ENCODE assay signal across 9 cellular contexts in genomic region chr2:219553168-219553417, GRCh38. TPM values are rescaled to one million over a fixed set of nuclear protein-coding genes. Genes with fewer than 3 reads are reported as not detected.
DNase-seq lines count a peak whose midpoint lies in the region; ATAC-seq and TF ChIP-seq lines count a peak whose summit lies in the region.
"Had no signal": no experiment of that assay in that cellular context is flagged by ENCODE, and none has a peak within 500 bp of the region (broad histone marks: within the 10 kb centered on the region; RNA-seq: fewer than 3 reads in every experiment).

No MANE protein-coding gene starts in this region.

- H3K27ac ChIP-seq in HCT116 (ENCODE audit: low read depth, low read length): no peak overlapping the region
- H3K27ac ChIP-seq in layer of hippocampus (ENCODE audit: low read depth, low read length): peak overlapping the region; percentile 31
- H3K27ac ChIP-seq in Karpas-422 (ENCODE audit: low read length): no peak overlapping the region

- no peak for TF ChIP-seq CTCF in HCT116 (IDR thresholded peaks at IDR 0.05 in 2 of 3, conservative IDR thresholded peaks at IDR 0.05 in 1 of 3; ENCODE audit: borderline replicate concordance in 1 of 3, insufficient read depth in 1 of 3, low read depth in 2 of 3, low read length in 2 of 3)

- TF ChIP-seq POLR2A in HCT116 (IDR thresholded peaks at IDR 0.05; ENCODE audit: borderline replicate concordance, extremely low read depth, insufficient read depth, insufficient read length): no peak

- H3K9ac ChIP-seq in HCT116 (ENCODE audit: low read length): no peak overlapping the region
- no peak overlapping the region for H3K9ac ChIP-seq in Karpas-422 (ENCODE audit: low read length)

- no TSS peak for BruUV-seq in HCT116 (replicated peaks; lab: Mats Ljungman, UMichigan)

- no peaks in the 10 kb centered on the region for H3K9me2 ChIP-seq in HCT116 (ENCODE audit: insufficient read depth)
- H3K9me2 ChIP-seq in Karpas-422 (replicated peaks; ENCODE audit: insufficient read depth, low read length): no peaks in the 10 kb centered on the region

- peak overlapping the region; percentile 75 for H3K4me3 Mint-ChIP-seq in activated T-helper 17 cell treated with anti-CD3 and anti-CD28 coated beads, Interleukin-2, amount 50 U/mL, for 72 hours
- peak overlapping the region; percentile 81 for H3K4me3 Mint-ChIP-seq in stimulated activated effector memory CD8-positive, alpha-beta T cell treated with anti-CD3 and anti-CD28 coated beads, Interleukin-12 subunit alpha, Interleukin-12 subunit beta, amount 100 ng/mL, for 72 hours

- peak overlapping the region; percentile 95; the same call in 1 of the 2 replicates for H3K4me2 ChIP-seq in HCT116 (ENCODE audit: low read length)
- H3K4me2 ChIP-seq in Karpas-422 (ENCODE audit: low read depth, low read length, poor library complexity, severe bottlenecking): no peak overlapping the region

- RAD21 ChIA-PET in HCT116 (lab: Charles Lee; ENCODE audit: low non-redundant PET in 1 of 2, low total read pairs in 2 of 2, uncharacterized antibody in 2 of 2, unreplicated experiment in 2 of 2): no interaction called here

- no peaks in the 10 kb centered on the region for H3K9me3 Mint-ChIP-seq in activated T-helper 17 cell treated with anti-CD3 and anti-CD28 coated beads, Interleukin-2, amount 50 U/mL, for 72 hours
- H3K9me3 Mint-ChIP-seq in stimulated activated effector memory CD8-positive, alpha-beta T cell treated with anti-CD3 and anti-CD28 coated beads, Interleukin-12 subunit alpha, Interleukin-12 subunit beta, amount 100 ng/mL, for 72 hours: no peaks in the 10 kb centered on the region

- no peaks in the 10 kb centered on the region for H3K36me3 Mint-ChIP-seq in activated T-helper 17 cell treated with anti-CD3 and anti-CD28 coated beads, Interleukin-2, amount 50 U/mL, for 72 hours (ENCODE audit: low read depth)
- H3K36me3 Mint-ChIP-seq in stimulated activated effector memory CD8-positive, alpha-beta T cell treated with anti-CD3 and anti-CD28 coated beads, Interleukin-12 subunit alpha, Interleukin-12 subunit beta, amount 100 ng/mL, for 72 hours: no peaks in the 10 kb centered on the region

- H3K27me3 Mint-ChIP-seq in activated T-helper 17 cell treated with anti-CD3 and anti-CD28 coated beads, Interleukin-2, amount 50 U/mL, for 72 hours: peaks cover 28% of the 10 kb centered on the region

- ATAC-seq in HCT116 (no peak), GM21423 (IDR thresholded peaks at IDR 0.05; ENCODE audit: unreplicated experiment) (no peak)
- ATAC-seq in activated T-helper 17 cell treated with anti-CD3 and anti-CD28 coated beads, Interleukin-2, amount 50 U/mL, for 72 hours (replicated peaks): no peak
- ATAC-seq in stimulated activated effector memory CD8-positive, alpha-beta T cell treated with anti-CD3 and anti-CD28 coated beads, Interleukin-12 subunit alpha, Interleukin-12 subunit beta, amount 100 ng/mL, for 72 hours: no peak

- POLR2A ChIA-PET in HCT116 (lab: Charles Lee): no interaction called here

- H3K4me1 Mint-ChIP-seq in activated T-helper 17 cell treated with anti-CD3 and anti-CD28 coated beads, Interleukin-2, amount 50 U/mL, for 72 hours: peaks cover 5% of the 10 kb centered on the region
- H3K4me1 Mint-ChIP-seq in stimulated activated effector memory CD8-positive, alpha-beta T cell treated with anti-CD3 and anti-CD28 coated beads, Interleukin-12 subunit alpha, Interleukin-12 subunit beta, amount 100 ng/mL, for 72 hours: peaks cover 12% of the 10 kb centered on the region

- H2AFZ ChIP-seq in HCT116 (ENCODE audit: low read depth, low read length, poor library complexity, severe bottlenecking): no peak overlapping the region
- no peak overlapping the region for H2AFZ ChIP-seq in Karpas-422 (ENCODE audit: low read length)

- DNase-seq in HCT116 (ENCODE audit: low read depth, low spot score) (no peak), NCI-H82 treated with DMSO at 0.1 percent for 48 hours (lab: John Stamatoyannopoulos, UW; ENCODE audit: unreplicated experiment) (no peak), Karpas-422 (no peak)
- no peak for DNase-seq in stimulated activated effector memory CD8-positive, alpha-beta T cell treated with anti-CD3 and anti-CD28 coated beads, Interleukin-12 subunit alpha, Interleukin-12 subunit beta, amount 100 ng/mL, for 72 hours (ENCODE audit: low spot score in 2 of 2)
- no peak for DNase-seq in stimulated activated CD4-positive, alpha-beta T cell treated with anti-CD3 and anti-CD28 coated beads, Interleukin-4, amount 100 ng/mL, for 24 hours

- H3K4me1 ChIP-seq in HCT116 (ENCODE audit: control insufficient read depth in 1 of 2, insufficient read depth in 2 of 2, low read length in 2 of 2) (peaks cover 3 to 19% of the 10 kb centered on the region in 2 experiments; a peak in 3 of 4 replicates), Karpas-422 (ENCODE audit: low read length) (no peaks in the 10 kb centered on the region)

- H3K4me3 ChIP-seq in HCT116 (replicated peaks in 1 of 2; ENCODE audit: low read depth in 1 of 2, low read length in 2 of 2): no peak overlapping the region
- H3K4me3 ChIP-seq in Karpas-422 (ENCODE audit: low read length): no peak overlapping the region

- H3K79me2 ChIP-seq in HCT116 (ENCODE audit: insufficient read depth, low read length) (peaks cover 18% of the 10 kb centered on the region; the same call in 1 of the 2 replicates), Karpas-422 (ENCODE audit: low read length) (no peaks in the 10 kb centered on the region)

- CTCF ChIA-PET in HCT116 (lab: Charles Lee): interaction anchor here (2.7 kb wide), 1 partner anchor 7 kb away, joined by 16 read pairs; no protein-coding TSS in a partner anchor

- no peak overlapping the region for H3K27ac Mint-ChIP-seq in activated T-helper 17 cell treated with anti-CD3 and anti-CD28 coated beads, Interleukin-2, amount 50 U/mL, for 72 hours
- H3K27ac Mint-ChIP-seq in stimulated activated effector memory CD8-positive, alpha-beta T cell treated with anti-CD3 and anti-CD28 coated beads, Interleukin-12 subunit alpha, Interleukin-12 subunit beta, amount 100 ng/mL, for 72 hours: no peak overlapping the region

- no peaks in the 10 kb centered on the region for H3K9me3 ChIP-seq in HCT116 (ENCODE audit: control insufficient read depth in 1 of 2, insufficient read depth in 1 of 2, low read depth in 1 of 2, low read length in 2 of 2)
- no peaks in the 10 kb centered on the region for H3K9me3 ChIP-seq in Karpas-422 (ENCODE audit: low read length)
- H3K9me3 ChIP-seq: adrenal gland had no signal

- TF ChIP-seq RAD21 in HCT116 (IDR thresholded peaks at IDR 0.05; ENCODE audit: low read depth): no peak

- intact Hi-C loops in HCT116 (cut with micrococcal nuclease): no loop called here

- H3K27me3 ChIP-seq in HCT116 (ENCODE audit: insufficient read depth, low read length) (no peaks in the 10 kb centered on the region), layer of hippocampus (ENCODE audit: control insufficient read depth, insufficient read depth, low read length) (peaks cover 3% of the 10 kb centered on the region), Karpas-422 (ENCODE audit: low read length) (no peaks in the 10 kb centered on the region)
- H3K27me3 ChIP-seq: adrenal gland had no signal

- H3K36me3 ChIP-seq in HCT116 (ENCODE audit: control insufficient read depth in 1 of 2, insufficient read depth in 2 of 2, low read length in 2 of 2) (peaks cover 0 to 6% of the 10 kb centered on the region in 2 experiments; a peak in 1 of 4 replicates), Karpas-422 (ENCODE audit: insufficient read depth, low read length) (no peaks in the 10 kb centered on the region)
- H3K36me3 ChIP-seq: adrenal gland had no signal

- H4K20me1 ChIP-seq in HCT116 (ENCODE audit: insufficient read depth) (no peaks in the 10 kb centered on the region), Karpas-422 (ENCODE audit: insufficient read depth, low read depth, low read length) (no peaks in the 10 kb centered on the region)

TF ChIP-seq in HCT116, 20 proteins besides CTCF, POLR2A, EP300 and RAD21 (continues in another document):
- TF ChIP-seq TCF7L2 (IDR thresholded peaks at IDR 0.05; ENCODE audit: borderline replicate concordance, extremely low read depth, insufficient read depth, insufficient read length) (no peak), YY1 (IDR thresholded peaks at IDR 0.05; ENCODE audit: extremely low read depth, insufficient replicate concordance, low read depth, low read length) (no peak)

RNA-seq across cellular contexts. Expression of gene TMEM198, which starts 9.3 kb away (rescaled TPM):
- total RNA-seq in HCT116 (2021; ENCODE audit: unreplicated experiment): 2.1 TPM
- polyA plus RNA-seq in HCT116 (2012): 1.9 and 2.0 TPM in 2 replicates
- total RNA-seq in activated T-helper 17 cell treated with anti-CD3 and anti-CD28 coated beads, Interleukin-2, amount 50 U/mL, for 72 hours: 1 to 10 TPM; 3.7 to 5.1 TPM
- total RNA-seq in Karpas-422 (2014; rRNA removed; shearing (Covaris generic); ENCODE audit: low replicate concordance): 2.7 and 3.2 TPM in 2 replicates

RNA-seq across cellular contexts. Expression of gene CHPF, which starts 9.5 kb away (rescaled TPM):
- total RNA-seq in HCT116 (2021; ENCODE audit: unreplicated experiment): 228 TPM
- 315 and 347 TPM in 2 replicates for polyA plus RNA-seq in HCT116 (2012)
- total RNA-seq in activated T-helper 17 cell treated with anti-CD3 and anti-CD28 coated beads, Interleukin-2, amount 50 U/mL, for 72 hours: 10 to 100 TPM; 14.0 to 27.6 TPM
- 25.5 and 44.5 TPM in 2 replicates for total RNA-seq in Karpas-422 (2014; rRNA removed; shearing (Covaris generic); ENCODE audit: low replicate concordance)

RNA-seq across cellular contexts. Expression of gene OBSL1, which starts 18.2 kb away (rescaled TPM):
- 45.2 TPM for total RNA-seq in HCT116 (2021; ENCODE audit: unreplicated experiment)
- 41.4 and 56.1 TPM in 2 replicates for polyA plus RNA-seq in HCT116 (2012)
- 1 to 10 TPM in 1 of 2 donors, under 1 TPM in 1; 0.84 to 1.1 TPM for total RNA-seq in activated T-helper 17 cell treated with anti-CD3 and anti-CD28 coated beads, Interleukin-2, amount 50 U/mL, for 72 hours
- not detected in 2 replicates for total RNA-seq in Karpas-422 (2014; rRNA removed; shearing (Covaris generic); ENCODE audit: low replicate concordance)

RNA-seq across cellular contexts. Expression of gene INHA, which starts 19.0 kb away (rescaled TPM):
- not detected for total RNA-seq in HCT116 (2021; ENCODE audit: unreplicated experiment)
- not detected in 2 replicates for polyA plus RNA-seq in HCT116 (2012)
- not detected for total RNA-seq in activated T-helper 17 cell treated with anti-CD3 and anti-CD28 coated beads, Interleukin-2, amount 50 U/mL, for 72 hours
- not detected in 2 replicates for total RNA-seq in Karpas-422 (2014; rRNA removed; shearing (Covaris generic); ENCODE audit: low replicate concordance)

RNA-seq across cellular contexts. Expression of gene ASIC4, which starts 38.8 kb away (rescaled TPM):
- 2.1 TPM for total RNA-seq in HCT116 (2021; ENCODE audit: unreplicated experiment)
- polyA plus RNA-seq in HCT116 (2012): 1.3 and 1.9 TPM in 2 replicates
- under 1 TPM in 1 of 2 donors, not detected in 1; 0.56 TPM for total RNA-seq in activated T-helper 17 cell treated with anti-CD3 and anti-CD28 coated beads, Interleukin-2, amount 50 U/mL, for 72 hours
- total RNA-seq in Karpas-422 (2014; rRNA removed; shearing (Covaris generic); ENCODE audit: low replicate concordance): 0.32 TPM in 1 of 2 replicates, not detected in the other

Comparison
In these comparisons a context has a peak if more than half of its experiments do, and no peak if none do; other contexts are left out.
1. RNA of gene OBSL1, which starts 18.2 kb away (total RNA-seq): 45.2 TPM in HCT116 (single experiment); 0.84 to 1.1 TPM in activated T-helper 17 cell treated with anti-CD3 and anti-CD28 coated beads, Interleukin-2, amount 50 U/mL, for 72 hours and not detected in Karpas-422; every median in the first group is over 10 times any median in the second.